Comparison of ENCODE assay signal across 19 cellular contexts in the genomic region with DNA sequence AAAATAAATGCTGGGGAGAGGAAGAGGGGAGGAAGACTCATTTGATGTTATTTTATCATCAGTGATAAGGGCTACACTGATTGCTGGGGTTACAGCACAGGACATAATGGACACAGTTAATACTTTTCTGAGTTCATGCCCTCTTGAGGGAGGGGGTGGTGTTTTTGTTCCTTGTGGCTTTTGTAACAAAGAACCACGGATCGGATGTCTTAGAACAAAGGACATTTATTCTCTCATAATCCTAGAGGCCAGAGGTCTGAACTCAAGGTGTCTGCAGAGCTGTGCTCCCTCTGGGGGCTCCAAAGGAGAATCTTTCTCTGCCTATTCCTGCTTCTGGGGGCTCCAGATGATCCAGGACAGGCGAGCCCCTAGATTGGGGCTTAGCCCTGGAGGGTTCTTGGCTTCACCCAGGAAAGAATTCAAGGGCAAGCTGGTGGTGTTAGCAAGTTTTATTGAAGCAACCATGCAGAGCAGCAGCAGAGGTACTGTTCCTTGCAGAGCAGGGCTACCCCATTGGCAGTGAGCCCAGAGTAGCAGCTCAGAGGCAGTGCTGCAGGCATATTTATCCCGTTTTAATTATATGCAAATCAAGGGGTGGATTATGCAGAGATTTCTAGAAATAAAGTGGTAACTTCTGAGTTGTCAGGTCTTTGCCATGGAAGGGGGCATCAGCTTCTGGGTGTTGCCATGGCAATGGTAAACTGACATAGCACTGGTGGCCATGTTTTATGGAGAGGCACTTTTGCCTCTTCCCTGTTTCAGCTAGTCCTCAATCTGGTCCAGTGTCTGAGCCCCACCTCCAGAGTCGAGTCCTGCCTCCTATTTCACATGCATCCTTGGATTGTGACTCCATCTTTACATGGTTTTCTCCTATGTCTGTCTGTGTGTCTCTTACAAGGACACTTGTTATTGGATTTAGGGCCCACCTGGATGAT. TPM values are rescaled to one million over a fixed set of nuclear protein-coding genes. Genes with fewer than 3 reads are reported as not detected.
A peak's percentile ranks its signal among the peaks of the same experiment; 100 is the strongest.
DNase-seq lines count a peak whose midpoint lies in the region; ATAC-seq and TF ChIP-seq lines count a peak whose summit lies in the region.
"Had no signal": no experiment of that assay in that cellular context is flagged by ENCODE, and none has a peak within 500 bp of the region (broad histone marks: within the 10 kb centered on the region; RNA-seq: fewer than 3 reads in every experiment).

No MANE protein-coding gene starts in this region.

- POLR2A ChIA-PET in HCT116 (lab: Charles Lee): no interaction called here

- H3K9me2 ChIP-seq in HCT116 (ENCODE audit: insufficient read depth): no peaks in the 10 kb centered on the region

- peaks cover 24% of the 10 kb centered on the region for H3K4me1 Mint-ChIP-seq in CD14-positive monocyte
- peaks cover 60% of the 10 kb centered on the region for H3K4me1 Mint-ChIP-seq in central memory CD8-positive, alpha-beta T cell
- H3K4me1 Mint-ChIP-seq in progenitor cell of endocrine pancreas (ENCODE audit: low read depth): no peaks in the 10 kb centered on the region

- H3K79me2 ChIP-seq in HCT116 (ENCODE audit: insufficient read depth, low read length): no peaks in the 10 kb centered on the region

- no peaks in the 10 kb centered on the region for H4K20me1 ChIP-seq in HCT116 (ENCODE audit: insufficient read depth)

- H3K27ac ChIP-seq in HCT116 (ENCODE audit: low read depth, low read length): no peak overlapping the region
- H3K27ac ChIP-seq: gastrocnemius medialis, sigmoid colon, tibial nerve had no signal

- BruUV-seq in HCT116 (replicated peaks; lab: Mats Ljungman, UMichigan): no TSS peak

- H3K27me3 ChIP-seq in HCT116 (ENCODE audit: insufficient read depth, low read length): no peaks in the 10 kb centered on the region
- H3K27me3 ChIP-seq: gastrocnemius medialis, tibial nerve had no signal

- TF ChIP-seq CTCF in CD14-positive monocyte (IDR thresholded peaks at IDR 0.05) (no peak), HCT116 (IDR thresholded peaks at IDR 0.05 in 2 of 3, conservative IDR thresholded peaks at IDR 0.05 in 1 of 3; ENCODE audit: borderline replicate concordance in 1 of 3, insufficient read depth in 1 of 3, low read depth in 2 of 3, low read length in 2 of 3) (no peak), progenitor cell of endocrine pancreas (IDR thresholded peaks at IDR 0.05; ENCODE audit: unreplicated experiment) (no peak)

- H2AFZ ChIP-seq in HCT116 (ENCODE audit: low read depth, low read length, poor library complexity, severe bottlenecking): no peak overlapping the region

- peaks cover 0 to 2% (median 0%) of the 10 kb centered on the region in 3 donors for H3K27me3 Mint-ChIP-seq in CD14-positive monocyte (ENCODE audit: low read depth in 3 of 3)
- H3K27me3 Mint-ChIP-seq in central memory CD8-positive, alpha-beta T cell: no peaks in the 10 kb centered on the region
- H3K27me3 Mint-ChIP-seq in progenitor cell of endocrine pancreas: peaks cover 4% of the 10 kb centered on the region

- 0 out of 2 replicates have a peak, but pooled peaks have one; percentile 22 for ATAC-seq in HCT116
- no peak for ATAC-seq in central memory CD8-positive, alpha-beta T cell (replicated peaks; ENCODE audit: extremely low read depth, poor library complexity, severe bottlenecking)
- no peak for ATAC-seq in GM18867 (IDR thresholded peaks at IDR 0.05; ENCODE audit: unreplicated experiment)
- ATAC-seq: activated CD4-positive, CD25-positive, alpha-beta regulatory T cell treated with anti-CD3 and anti-CD28 coated beads, Interleukin-2, amount 50 U/mL, for 24 hours; gastrocnemius medialis; SK-N-SH treated with all-trans-retinoic acid at 6 μM for 48 hours had no signal

- CTCF ChIA-PET in HCT116 (lab: Charles Lee): no interaction called here

- peak overlapping the region in 4 of 7 donors; percentile 30 to 81 (median 68) for H3K27ac Mint-ChIP-seq in CD14-positive monocyte
- H3K27ac Mint-ChIP-seq in central memory CD8-positive, alpha-beta T cell (ENCODE audit: low read depth): peak overlapping the region; percentile 73
- no peak overlapping the region for H3K27ac Mint-ChIP-seq in progenitor cell of endocrine pancreas

- H3K4me2 ChIP-seq in HCT116 (ENCODE audit: low read length): peak overlapping the region; percentile 7; the same call in 1 of the 2 replicates

- H3K36me3 Mint-ChIP-seq in CD14-positive monocyte (peaks cover 52 to 76% of the 10 kb centered on the region in 2 donors), progenitor cell of endocrine pancreas (ENCODE audit: insufficient read depth) (no peaks in the 10 kb centered on the region)
- H3K36me3 Mint-ChIP-seq in central memory CD8-positive, alpha-beta T cell (ENCODE audit: insufficient read depth): peaks cover 27% of the 10 kb centered on the region

- no peak for TF ChIP-seq POLR2A in HCT116 (IDR thresholded peaks at IDR 0.05; ENCODE audit: borderline replicate concordance, extremely low read depth, insufficient read depth, insufficient read length)

- in situ Hi-C loops in ACHN (cut with HindIII; ENCODE audit: low pct_ligation_motif_present, low pct_unique_long_range_greater_than_20kb, low sequenced_read_pairs): no loop called here

- no peak for TF ChIP-seq RAD21 in HCT116 (IDR thresholded peaks at IDR 0.05; ENCODE audit: low read depth)

- H3K4me3 Mint-ChIP-seq in CD14-positive monocyte (no peak overlapping the region), progenitor cell of endocrine pancreas (ENCODE audit: low read depth) (no peak overlapping the region)
- H3K4me3 Mint-ChIP-seq in central memory CD8-positive, alpha-beta T cell: no peak overlapping the region

- DNase-seq in CD14-positive monocyte (ENCODE audit: low spot score) (no peak), HCT116 (ENCODE audit: low read depth, low spot score) (no peak), ACHN (no peak), progenitor cell of endocrine pancreas (ENCODE audit: low spot score, unreplicated experiment) (no peak)
- no peak for DNase-seq in central memory CD8-positive, alpha-beta T cell (ENCODE audit: low spot score in 2 of 2)
- DNase-seq: activated effector memory CD4-positive, alpha-beta T cell treated with Interleukin-2 at 50 U/mL for 16 hours; amygdala; Caco-2; gastrocnemius medialis; NCI-H1048; NCI-H2029; NCI-H446 treated with DMSO at 0.1 percent for 48 hours; NK-92 treated with Interleukin-12 subunit alpha and Interleukin-12 subunit beta, amount 100 ng/mL, for 24 hours; sigmoid colon had no signal

- no peaks in the 10 kb centered on the region for H3K36me3 ChIP-seq in HCT116 (ENCODE audit: control insufficient read depth in 1 of 2, insufficient read depth in 2 of 2, low read length in 2 of 2)
- H3K36me3 ChIP-seq: gastrocnemius medialis, sigmoid colon, tibial nerve had no signal

- H3K4me3 ChIP-seq in HCT116 (replicated peaks in 1 of 2; ENCODE audit: low read depth in 1 of 2, low read length in 2 of 2): no peak overlapping the region
- H3K4me3 ChIP-seq: gastrocnemius medialis, sigmoid colon, tibial nerve had no signal

- H3K4me1 ChIP-seq in HCT116 (ENCODE audit: control insufficient read depth in 1 of 2, insufficient read depth in 2 of 2, low read length in 2 of 2): peaks cover 2 to 5% of the 10 kb centered on the region in 2 experiments; a peak in 3 of 4 replicates
- H3K4me1 ChIP-seq: Caco-2, gastrocnemius medialis, sigmoid colon, tibial nerve had no signal

- RAD21 ChIA-PET in HCT116 (lab: Charles Lee; ENCODE audit: low non-redundant PET in 1 of 2, low total read pairs in 2 of 2, uncharacterized antibody in 2 of 2, unreplicated experiment in 2 of 2): no interaction called here

- intact Hi-C loops in CD14-positive monocyte (cut with micrococcal nuclease) (no loop called here), HCT116 (cut with micrococcal nuclease) (no loop called here)

- no peaks in the 10 kb centered on the region; a peak in 1 of 4 replicates for H3K9me3 ChIP-seq in HCT116 (ENCODE audit: control insufficient read depth in 1 of 2, insufficient read depth in 1 of 2, low read depth in 1 of 2, low read length in 2 of 2)

- no peak overlapping the region for H3K9ac ChIP-seq in HCT116 (ENCODE audit: low read length)

- H3K9me3 Mint-ChIP-seq in CD14-positive monocyte: peaks cover 4 to 11% (median 7%) of the 10 kb centered on the region in 7 donors
- no peaks in the 10 kb centered on the region for H3K9me3 Mint-ChIP-seq in central memory CD8-positive, alpha-beta T cell
- H3K9me3 Mint-ChIP-seq in progenitor cell of endocrine pancreas (ENCODE audit: low read depth): peaks cover 20% of the 10 kb centered on the region

TF ChIP-seq in HCT116, 20 proteins besides CTCF, POLR2A, EP300 and RAD21 (continues in another document):
- TF ChIP-seq ZNF274 (IDR thresholded peaks at IDR 0.05; ENCODE audit: low read depth, low read length): no peak
- TF ChIP-seq EZH2 (IDR thresholded peaks at IDR 0.05): no peak
- no peak for TF ChIP-seq CEBPB (IDR thresholded peaks at IDR 0.05; ENCODE audit: low read depth)
- no peak for TF ChIP-seq ELF1 (IDR thresholded peaks at IDR 0.05; ENCODE audit: borderline replicate concordance, low read depth)
- no peak for TF ChIP-seq JUND (IDR thresholded peaks at IDR 0.05)

RNA-seq across cellular contexts. Expression of gene VAV1, which starts 18.0 kb away (rescaled TPM):
- polyA plus RNA-seq in CD14-positive monocyte: 10 to 100 TPM; 21.3 to 30.2 TPM
- 20.6 TPM for total RNA-seq in HCT116 (2021; ENCODE audit: unreplicated experiment)
- polyA plus RNA-seq in HCT116 (2012): 37.2 and 37.3 TPM in 2 replicates
- not detected in 2 replicates for total RNA-seq in progenitor cell of endocrine pancreas
- total RNA-seq: Caco-2, lung microvascular endothelial cell had no signal

RNA-seq across cellular contexts. Expression of gene SH2D3A, which starts 23.2 kb away (rescaled TPM):
- polyA plus RNA-seq in CD14-positive monocyte: not detected
- total RNA-seq in HCT116 (2021; ENCODE audit: unreplicated experiment) (75.7 TPM), progenitor cell of endocrine pancreas (19.8 and 20.0 TPM in 2 replicates)
- 57.7 and 67.0 TPM in 2 replicates for polyA plus RNA-seq in HCT116 (2012)
- total RNA-seq: gastrocnemius medialis had no signal

RNA-seq across cellular contexts. Expression of gene TRIP10, which starts 51.0 kb away (rescaled TPM):
- 1 to 10 TPM; 1.5 to 1.9 TPM for polyA plus RNA-seq in CD14-positive monocyte
- total RNA-seq in HCT116 (2021; ENCODE audit: unreplicated experiment) (111 TPM), progenitor cell of endocrine pancreas (46.0 and 48.2 TPM in 2 replicates)
- 109 and 120 TPM in 2 replicates for polyA plus RNA-seq in HCT116 (2012)

RNA-seq across cellular contexts. Expression of gene GPR108, which starts 53.1 kb away (rescaled TPM):
- 100 to 1,000 TPM; 129 to 147 TPM for polyA plus RNA-seq in CD14-positive monocyte
- 75.0 TPM for total RNA-seq in HCT116 (2021; ENCODE audit: unreplicated experiment)
- polyA plus RNA-seq in HCT116 (2012): 89.6 and 104 TPM in 2 replicates
- total RNA-seq in progenitor cell of endocrine pancreas: 72.8 and 80.8 TPM in 2 replicates

Comparison
In these comparisons a context has a peak if more than half of its experiments do, and no peak if none do; other contexts are left out.
1. RNA of gene VAV1, which starts 18.0 kb away (total RNA-seq): 20.6 TPM in HCT116 (single experiment); not detected in progenitor cell of endocrine pancreas; every median in the first group is over 10 times any median in the second.